In genomic region chr16:1349951-1350350, GRCh38 we compare ENCODE assay signal across 1 cellular context.
TF ChIP-seq lines count a peak whose summit lies in the region.

No MANE protein-coding gene starts in this region.

TF ChIP-seq in HEK293T, 16 proteins besides CTCF, POLR2A, EP300 and RAD21:
- TF ChIP-seq L3MBTL2 (conservative IDR thresholded peaks at IDR 0.05) (no peak), PKNOX1 (IDR thresholded peaks at IDR 0.05) (no peak), FOXM1 (IDR thresholded peaks at IDR 0.05; ENCODE audit: borderline replicate concordance) (no peak), TARDBP (IDR thresholded peaks at IDR 0.05) (no peak), HDGF (IDR thresholded peaks at IDR 0.05; ENCODE audit: borderline replicate concordance) (no peak), ZNF384 (IDR thresholded peaks at IDR 0.05) (no peak), SUZ12 (IDR thresholded peaks at IDR 0.05) (no peak), ELF4 (IDR thresholded peaks at IDR 0.05) (no peak), SP1 (IDR thresholded peaks at IDR 0.05) (no peak), BHLHE40 (IDR thresholded peaks at IDR 0.05; ENCODE audit: borderline replicate concordance) (no peak), ARNT (IDR thresholded peaks at IDR 0.05) (no peak), LEF1 (IDR thresholded peaks at IDR 0.05; ENCODE audit: borderline replicate concordance) (no peak), CTBP1 (IDR thresholded peaks at IDR 0.05; ENCODE audit: borderline replicate concordance) (no peak), FOXK2 (IDR thresholded peaks at IDR 0.05) (no peak), NFRKB (IDR thresholded peaks at IDR 0.05) (no peak), FOXA1 (IDR thresholded peaks at IDR 0.05) (no peak)
